ENCODE assay signal across 19 cellular contexts in genomic region chr7:145219461-145219860, GRCh38.
"Had no signal": no experiment of that assay in that cellular context is flagged by ENCODE, and none has a peak within 500 bp of the region (broad histone marks: within the 10 kb centered on the region; RNA-seq: fewer than 3 reads in every experiment).

No MANE protein-coding gene starts in this region.

- ATAC-seq: gastroesophageal sphincter; stimulated activated naive CD8-positive, alpha-beta T cell treated with anti-CD3 and anti-CD28 coated beads, Interleukin-15, Interleukin-2, amounts not matched to agents 100 U/mL and 50 U/mL, for 24 hours; WTC11 had no signal

- H3K4me3 Mint-ChIP-seq: activated naive CD4-positive, alpha-beta T cell treated with anti-CD3 and anti-CD28 coated beads, Interleukin-2, amount 10 ng/mL, durations not matched to agents 7 days and 5 days; dendritic cell treated with granulocyte-macrophage colony-stimulating factor and Interleukin-4, amounts not matched to agents 40 ng/mL and 50 ng/mL, for 4 days; nephron; WTC11 had no signal

- FAIRE-seq: TTC549 had no signal

- H3K36me3 ChIP-seq: gastroesophageal sphincter, heart right ventricle, neutrophil, ovary, prostate gland, tibial artery had no signal

- H3K4me1 Mint-ChIP-seq: activated naive CD4-positive, alpha-beta T cell treated with anti-CD3 and anti-CD28 coated beads, Interleukin-2, amount 10 ng/mL, durations not matched to agents 7 days and 5 days; nephron had no signal

- H3K36me3 Mint-ChIP-seq: activated naive CD4-positive, alpha-beta T cell treated with anti-CD3 and anti-CD28 coated beads, Interleukin-2, amount 10 ng/mL, durations not matched to agents 7 days and 5 days; WTC11 had no signal

- H3K27ac ChIP-seq: gastroesophageal sphincter, heart right ventricle, neutrophil, ovary, prostate gland, tibial artery had no signal

- H3K9me3 ChIP-seq: gastroesophageal sphincter, neutrophil, ovary, prostate gland, tibial artery had no signal

- H3K4me1 ChIP-seq: gastroesophageal sphincter, heart right ventricle, prostate gland, tibial artery had no signal

- H3K27me3 ChIP-seq: gastroesophageal sphincter, heart right ventricle, neutrophil, ovary, tibial artery had no signal

- H3K27me3 Mint-ChIP-seq: activated naive CD4-positive, alpha-beta T cell treated with anti-CD3 and anti-CD28 coated beads, Interleukin-2, amount 10 ng/mL, durations not matched to agents 7 days and 5 days; dendritic cell treated with granulocyte-macrophage colony-stimulating factor and Interleukin-4, amounts not matched to agents 40 ng/mL and 50 ng/mL, for 4 days had no signal

- H3K4me3 ChIP-seq: gastroesophageal sphincter, heart right ventricle, ovary, prostate gland, tibial artery had no signal

- DNase-seq: activated effector memory CD4-positive, alpha-beta T cell treated with anti-CD3 and anti-CD28 coated beads, Interleukin-2, amount 50 U/mL, for 16 hours; activated naive CD4-positive, alpha-beta T cell treated with anti-CD3 and anti-CD28 coated beads, Interleukin-2, amount 10 ng/mL, durations not matched to agents 7 days and 5 days; amygdala; caudate nucleus; effector CD8-positive, alpha-beta T cell; heart right ventricle; ovary; stimulated activated CD4-positive, alpha-beta T cell treated with anti-CD3 and anti-CD28 coated beads, Interleukin-12 subunit alpha, Interleukin-12 subunit beta, amount 100 ng/mL, for 4 hours; stimulated activated CD4-positive, alpha-beta T cell treated with anti-CD3 and anti-CD28 coated beads, Interleukin-4, amount 100 ng/mL, for 4 hours; stimulated activated naive CD8-positive, alpha-beta T cell treated with anti-CD3 and anti-CD28 coated beads, Interleukin-15, Interleukin-2, amounts not matched to agents 100 U/mL and 50 U/mL, for 24 hours; T-helper 1 cell; tibial artery had no signal
